Comparison of ENCODE assay signal across 18 cellular contexts in genomic region chr7:92761391-92762098, GRCh38.
DNase-seq lines count a peak whose midpoint lies in the region; ATAC-seq, FAIRE-seq and TF ChIP-seq lines count a peak whose summit lies in the region.
"Had no signal": no experiment of that assay in that cellular context is flagged by ENCODE, and none has a peak within 500 bp of the region (broad histone marks: within the 10 kb centered on the region; RNA-seq: fewer than 3 reads in every experiment).

No MANE protein-coding gene starts in this region.

- H3K36me3 Mint-ChIP-seq in H9 (ENCODE audit: insufficient read depth in 1 of 3, low read depth in 3 of 3) = peaks cover 0 to 22% (median 0%) of the 10 kb centered on the region in 3 experiments; a peak in 4 of 7 replicates

- H2BK20ac ChIP-seq in H9 (ENCODE audit: low read depth, low read length, poor library complexity, severe bottlenecking) = no peak overlapping the region

- H4K8ac ChIP-seq in H9 (replicated peaks; ENCODE audit: insufficient read length, low read depth, low read length) = no peak overlapping the region

- FAIRE-seq in urothelium cell line (lab: Jason Lieb, UNC) = no peak
- FAIRE-seq: kidney had no signal

- no peak overlapping the region for H3K14ac ChIP-seq in H9 (ENCODE audit: insufficient read depth, low read length)

- H3K9me3 ChIP-seq in H9 (ENCODE audit: control insufficient read depth, low read depth, low read length) = no peaks in the 10 kb centered on the region
- H3K9me3 ChIP-seq in SJCRH30 (replicated peaks) = no peaks in the 10 kb centered on the region
- H3K9me3 ChIP-seq in effector memory CD4-positive, alpha-beta T cell (ENCODE audit: control insufficient read depth, low read length) = no peaks in the 10 kb centered on the region
- H3K9me3 ChIP-seq: right lobe of liver had no signal

- no peak overlapping the region for H3K9ac ChIP-seq in H9 (ENCODE audit: extremely low read depth, insufficient read length, low read length)

- H2BK15ac ChIP-seq in H9 (ENCODE audit: low read depth, low read length) = no peak overlapping the region

- H3K27me3 Mint-ChIP-seq in H9 (ENCODE audit: low read depth) = no peaks in the 10 kb centered on the region
- H3K27me3 Mint-ChIP-seq: stimulated activated naive CD8-positive, alpha-beta T cell treated with anti-CD3 and anti-CD28 coated beads, Interleukin-15, amount 100 ng/mL, for 72 hours had no signal

- no peak overlapping the region for H4K91ac ChIP-seq in H9 (ENCODE audit: insufficient read length, low read depth, low read length)

- no peak overlapping the region for H2AK5ac ChIP-seq in H9 (ENCODE audit: insufficient read length, low read length)

- H3K4me3 Mint-ChIP-seq in H9 = no peak overlapping the region
- H3K4me3 Mint-ChIP-seq: CD8-positive, alpha-beta T cell; stimulated activated naive CD8-positive, alpha-beta T cell treated with anti-CD3 and anti-CD28 coated beads, Interleukin-15, amount 100 ng/mL, for 72 hours had no signal

- DNase-seq in H9 (no peak), SJCRH30 (peak in 1 of 2 experiments; percentile 83), fibroblast of peridontal ligament (ENCODE audit: extremely low read depth) (peak; percentile 52), putamen (ENCODE audit: low spot score) (peak; percentile 66), urothelium cell line (ENCODE audit: low spot score) (no peak), left lobe of liver (ENCODE audit: low spot score) (no peak)
- DNase-seq in stimulated activated CD4-positive, alpha-beta T cell treated with anti-CD3 and anti-CD28 coated beads, Interleukin-12 subunit alpha, Interleukin-12 subunit beta, amount 100 ng/mL, for 4 hours = no peak
- DNase-seq in effector memory CD4-positive, alpha-beta T cell = no peak
- DNase-seq: activated CD4-positive, alpha-beta T cell treated with anti-CD3 and anti-CD28 coated beads for 4 hours; CD8-positive, alpha-beta T cell; GF-D8; glutamatergic neuron; kidney; NCI-H1436; NCI-H446; right lobe of liver; stimulated activated naive CD8-positive, alpha-beta T cell treated with anti-CD3 and anti-CD28 coated beads, Interleukin-15, amount 100 ng/mL, for 72 hours; T-helper 1 cell had no signal

- H3K18ac ChIP-seq in H9 (ENCODE audit: insufficient read length, low read depth, low read length) = no peak overlapping the region

- H3K4me1 ChIP-seq in H9 (ENCODE audit: insufficient read depth, low read length) (peaks cover 13% of the 10 kb centered on the region; the same call in 1 of the 2 replicates), SJCRH30 (peaks cover 39% of the 10 kb centered on the region)
- H3K4me1 ChIP-seq in effector memory CD4-positive, alpha-beta T cell (ENCODE audit: control insufficient read depth, insufficient read depth, low read length, poor library complexity, severe bottlenecking) = no peaks in the 10 kb centered on the region

- H4K20me1 ChIP-seq in H9 (ENCODE audit: control insufficient read depth, insufficient read depth, insufficient read length) = no peaks in the 10 kb centered on the region

- peaks cover 75% of the 10 kb centered on the region for H3K36me3 ChIP-seq in SJCRH30
- no peaks in the 10 kb centered on the region for H3K36me3 ChIP-seq in effector memory CD4-positive, alpha-beta T cell (ENCODE audit: control insufficient read depth, insufficient read depth, low read length)
- H3K36me3 ChIP-seq: right lobe of liver had no signal

- H3K79me1 ChIP-seq in H9 (ENCODE audit: insufficient read depth, low read depth, low read length, poor library complexity, severe bottlenecking) = no peaks in the 10 kb centered on the region

- H3K27ac ChIP-seq in H9 (ENCODE audit: insufficient read length, low read depth, low read length) = no peak overlapping the region
- peak overlapping the region; percentile 76 for H3K27ac ChIP-seq in SJCRH30
- no peak overlapping the region for H3K27ac ChIP-seq in effector memory CD4-positive, alpha-beta T cell (ENCODE audit: insufficient read depth, low read length, poor library complexity, severe bottlenecking)
- H3K27ac ChIP-seq: right lobe of liver had no signal

- peak overlapping the region; percentile 41 to 94 (median 66); a peak in 6 of 7 replicates for H3K27ac Mint-ChIP-seq in H9
- H3K27ac Mint-ChIP-seq: CD8-positive, alpha-beta T cell had no signal

- TF ChIP-seq CTCF in H9 (conservative IDR thresholded peaks at IDR 0.05) = no peak

- H3K56ac ChIP-seq in H9 (ENCODE audit: insufficient read length, low read depth, low read length) = no peak overlapping the region

- no peak overlapping the region for H4K5ac ChIP-seq in H9 (ENCODE audit: insufficient read length, low read depth, low read length)

- no peaks in the 10 kb centered on the region for H3K23me2 ChIP-seq in H9 (ENCODE audit: insufficient read length, low read depth, low read length, poor library complexity, severe bottlenecking)

- H3K4me1 Mint-ChIP-seq in H9 = peaks cover 71 to 76% of the 10 kb centered on the region in 2 experiments

- H3K79me2 ChIP-seq in H9 (ENCODE audit: insufficient read depth, low read length) = no peaks in the 10 kb centered on the region

- H2AFZ ChIP-seq in H9 (ENCODE audit: low read length) = no peak overlapping the region

- H3K9me3 Mint-ChIP-seq in H9 = no peaks in the 10 kb centered on the region
- H3K9me3 Mint-ChIP-seq: CD8-positive, alpha-beta T cell; stimulated activated naive CD8-positive, alpha-beta T cell treated with anti-CD3 and anti-CD28 coated beads, Interleukin-15, amount 100 ng/mL, for 72 hours had no signal

- no peak overlapping the region for H2BK5ac ChIP-seq in H9 (ENCODE audit: insufficient read length, low read length)

- H2BK120ac ChIP-seq in H9 (ENCODE audit: low read depth, low read length, poor library complexity, severe bottlenecking) = no peak overlapping the region

- H3T11ph ChIP-seq in H9 (ENCODE audit: low read length) = no peak overlapping the region

- H3K4ac ChIP-seq in H9 (ENCODE audit: low read depth, low read length) = no peak overlapping the region

- no peaks in the 10 kb centered on the region for H3K27me3 ChIP-seq in H9 (ENCODE audit: insufficient read depth, low read length)
- no peaks in the 10 kb centered on the region for H3K27me3 ChIP-seq in SJCRH30
- H3K27me3 ChIP-seq in effector memory CD4-positive, alpha-beta T cell (replicated peaks; ENCODE audit: control insufficient read depth, insufficient read depth, low read length, poor library complexity, severe bottlenecking) = no peaks in the 10 kb centered on the region
- H3K27me3 ChIP-seq: right lobe of liver had no signal

- H2BK12ac ChIP-seq in H9 (ENCODE audit: insufficient read length, low read depth, low read length) = no peak overlapping the region

- H3K23ac ChIP-seq in H9 (ENCODE audit: insufficient read length, low read depth, low read length) = no peak overlapping the region

- H3K4me2 ChIP-seq in H9 (ENCODE audit: insufficient read depth, insufficient read length, low read length) = no peak overlapping the region

- no peak for ATAC-seq in left lobe of liver
- ATAC-seq: CD8-positive, alpha-beta T cell; right lobe of liver; stimulated activated naive CD8-positive, alpha-beta T cell treated with anti-CD3 and anti-CD28 coated beads, Interleukin-15, amount 100 ng/mL, for 72 hours had no signal

- H3K4me3 ChIP-seq in SJCRH30 = no peak overlapping the region
- H3K4me3 ChIP-seq in effector memory CD4-positive, alpha-beta T cell (ENCODE audit: insufficient read depth, low read depth, low read length, poor library complexity, severe bottlenecking) = no peak overlapping the region
- H3K4me3 ChIP-seq: right lobe of liver had no signal

Comparison
In these comparisons a context has a peak if more than half of its experiments do, and no peak if none do; other contexts are left out.
1. DNase-seq: peak in fibroblast of peridontal ligament (single experiment) and putamen (single experiment); none in H9 (single experiment), stimulated activated CD4-positive, alpha-beta T cell treated with anti-CD3 and anti-CD28 coated beads, Interleukin-12 subunit alpha, Interleukin-12 subunit beta, amount 100 ng/mL, for 4 hours (single experiment), urothelium cell line (single experiment), left lobe of liver (single experiment) and effector memory CD4-positive, alpha-beta T cell (0 of 3).